26 cellular contexts compared by ENCODE assay signal in genomic region chr1:59640851-59641250, GRCh38.
"Had no signal": no experiment of that assay in that cellular context is flagged by ENCODE, and none has a peak within 500 bp of the region (broad histone marks: within the 10 kb centered on the region; RNA-seq: fewer than 3 reads in every experiment).

No MANE protein-coding gene starts in this region.

- H3K36me3 Mint-ChIP-seq: activated naive CD4-positive, alpha-beta T cell treated with anti-CD3 and anti-CD28 coated beads, Interleukin-2, amount 50 U/mL, for 24 hours; brain had no signal

- H3K9me3 ChIP-seq: ascending aorta had no signal

- H3K4me3 Mint-ChIP-seq: activated CD8-positive, alpha-beta T cell treated with anti-CD3 and anti-CD28 coated beads for 36 hours; activated naive CD4-positive, alpha-beta T cell treated with anti-CD3 and anti-CD28 coated beads, Interleukin-2, amount 50 U/mL, for 24 hours; activated T-cell treated with anti-CD3 and anti-CD28 coated beads, Interleukin-2, amount 50 U/mL, for 72 hours; brain; T-helper 1 cell treated with Interleukin-12 subunit alpha and Interleukin-12 subunit beta and Interleukin-4 antibody, amounts not matched to agents 30 μg/mL and 1 μg/mL, for 36 hours had no signal

- H3K4me3 ChIP-seq: ascending aorta, MG63 had no signal

- H3K27ac Mint-ChIP-seq: activated CD8-positive, alpha-beta T cell treated with anti-CD3 and anti-CD28 coated beads for 36 hours; activated naive CD4-positive, alpha-beta T cell treated with anti-CD3 and anti-CD28 coated beads, Interleukin-2, amount 50 U/mL, for 24 hours; activated T-cell treated with anti-CD3 and anti-CD28 coated beads, Interleukin-2, amount 50 U/mL, for 72 hours; T-helper 1 cell treated with Interleukin-12 subunit alpha and Interleukin-12 subunit beta and Interleukin-4 antibody, amounts not matched to agents 30 μg/mL and 1 μg/mL, for 36 hours had no signal

- ATAC-seq: activated CD4-positive, CD25-positive, alpha-beta regulatory T cell treated with anti-CD3 and anti-CD28 coated beads, Interleukin-2, amount 50 U/mL, for 24 hours; activated CD8-positive, alpha-beta T cell treated with anti-CD3 and anti-CD28 coated beads for 36 hours; activated T-cell treated with anti-CD3 and anti-CD28 coated beads, Interleukin-2, amount 50 U/mL, for 72 hours; Panc1 had no signal

- H3K36me3 ChIP-seq: ascending aorta, MG63 had no signal

- DNase-seq: activated CD4-positive, alpha-beta T cell treated with anti-CD3 and anti-CD28 coated beads for 4 hours; activated CD8-positive, alpha-beta memory T cell treated with anti-CD3 and anti-CD28 coated beads, Interleukin-2, amount 50 U/mL, for 4 hours; activated CD8-positive, alpha-beta T cell treated with anti-CD3 and anti-CD28 coated beads for 36 hours; activated naive CD4-positive, alpha-beta T cell; activated T-cell treated with anti-CD3 and anti-CD28 coated beads, Interleukin-2, amount 50 U/mL, for 72 hours; amniotic stem cell; MG63; MV-4-11; NCI-H1092 treated with DMSO at 0.1 percent for 48 hours; NCI-H1417 treated with DMSO at 0.1 percent for 48 hours; NCI-H1694; NCI-H2029 treated with DMSO at 0.1 percent for 48 hours; NCI-H345; NCI-H510A; NCI-H526 treated with DMSO at 0.1 percent for 48 hours; NCI-H82; NK-92 treated with Interleukin-12 subunit alpha and Interleukin-12 subunit beta, amount 100 ng/mL, for 24 hours; OCI-M1; SHP77 treated with DMSO at 0.1 percent for 48 hours had no signal

- H3K4me1 ChIP-seq: ascending aorta had no signal

- H3K4me1 Mint-ChIP-seq: activated naive CD4-positive, alpha-beta T cell treated with anti-CD3 and anti-CD28 coated beads, Interleukin-2, amount 50 U/mL, for 24 hours had no signal

- H3K27me3 ChIP-seq: ascending aorta, MG63 had no signal

- H3K27ac ChIP-seq: ascending aorta, RWPE1 had no signal

- H3K9me3 Mint-ChIP-seq: activated CD8-positive, alpha-beta T cell treated with anti-CD3 and anti-CD28 coated beads for 36 hours; activated naive CD4-positive, alpha-beta T cell treated with anti-CD3 and anti-CD28 coated beads, Interleukin-2, amount 50 U/mL, for 24 hours; activated T-cell treated with anti-CD3 and anti-CD28 coated beads, Interleukin-2, amount 50 U/mL, for 72 hours; T-helper 1 cell treated with Interleukin-12 subunit alpha and Interleukin-12 subunit beta and Interleukin-4 antibody, amounts not matched to agents 30 μg/mL and 1 μg/mL, for 36 hours had no signal

- H3K27me3 Mint-ChIP-seq: activated CD8-positive, alpha-beta T cell treated with anti-CD3 and anti-CD28 coated beads for 36 hours; activated naive CD4-positive, alpha-beta T cell treated with anti-CD3 and anti-CD28 coated beads, Interleukin-2, amount 50 U/mL, for 24 hours; brain had no signal
